In the genomic region with DNA sequence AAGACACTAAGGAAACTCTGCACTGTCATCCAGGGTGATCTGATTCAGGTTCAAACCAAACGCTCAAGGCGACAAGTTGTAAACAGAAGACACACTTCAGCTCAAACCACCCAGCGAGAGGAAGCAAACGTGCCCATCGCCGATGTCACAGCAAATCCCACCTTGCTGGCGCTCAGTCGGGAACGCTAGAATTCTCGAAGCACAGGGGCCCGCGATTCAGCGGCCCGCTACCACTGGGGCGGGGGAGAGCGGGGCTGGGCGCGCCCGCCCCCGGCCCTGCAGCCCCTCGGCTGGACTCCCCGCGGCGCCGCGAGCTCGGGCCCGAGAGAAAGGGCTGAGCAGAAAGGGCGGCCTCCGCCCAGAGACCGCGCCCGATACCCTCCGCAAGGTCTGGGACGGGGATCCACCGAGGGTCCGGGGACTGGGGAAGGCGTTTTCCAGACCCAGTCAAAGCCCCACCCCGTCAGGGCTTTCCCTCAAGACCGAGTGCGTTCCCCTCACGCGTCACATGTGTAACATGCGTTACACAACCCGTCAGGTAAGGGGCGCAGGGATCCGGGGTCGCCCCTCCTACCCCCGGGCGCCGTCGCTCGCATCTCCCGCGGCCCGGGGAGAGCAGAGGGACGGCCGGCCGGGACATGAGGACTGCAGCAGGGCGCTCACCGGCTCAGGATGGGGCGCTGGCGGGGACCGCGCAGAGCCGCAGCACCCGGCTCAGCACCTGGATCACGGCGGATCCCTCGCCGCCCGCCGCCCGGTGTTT, we compare ENCODE assay signal across 8 cellular contexts. TPM values are rescaled to one million over a fixed set of nuclear protein-coding genes. Genes with fewer than 3 reads are reported as not detected.
DNase-seq lines count a peak whose midpoint lies in the region; TF ChIP-seq lines count a peak whose summit lies in the region.

No MANE protein-coding gene starts in this region.

- H3K27ac ChIP-seq in GM23248 (peak overlapping the region; percentile 25), duodenal mucosa (ENCODE audit: low read depth, low read length) (peak overlapping the region; percentile 78)

- no peaks in the 10 kb centered on the region for H3K9me3 ChIP-seq in GM23248 (ENCODE audit: low read depth)
- H3K9me3 ChIP-seq in duodenal mucosa (ENCODE audit: control insufficient read depth in 1 of 2, low read length in 2 of 2) = no peaks in the 10 kb centered on the region

- H3F3A ChIP-seq in GM23248 (ENCODE audit: insufficient read depth) = peaks cover 18% of the 10 kb centered on the region

- H3K27me3 ChIP-seq in GM23248 (replicated peaks; ENCODE audit: insufficient read depth) (peaks cover 7% of the 10 kb centered on the region), duodenal mucosa (ENCODE audit: control insufficient read depth in 1 of 2, insufficient read depth in 2 of 2, low read length in 2 of 2) (peaks cover 0 to 7% of the 10 kb centered on the region in 2 donors)

- H3K4me1 ChIP-seq in GM23248 (ENCODE audit: insufficient read depth) (peaks cover 15% of the 10 kb centered on the region), duodenal mucosa (ENCODE audit: control insufficient read depth in 1 of 2, insufficient read depth in 2 of 2, low read length in 2 of 2) (peaks cover 11 to 15% of the 10 kb centered on the region in 2 donors)

- WGBS in GM23248 (ENCODE audit: low coverage in 1 of 2, low lambda C conversion rate in 2 of 2, missing lambda C conversion rate in 2 of 2), 2 experiments = 1 to 2% methylated on average over 44 to 55 of the region's 74 CpGs

- peak overlapping the region; percentile 96 for H3K4me2 ChIP-seq in GM23248 (ENCODE audit: unreplicated experiment)

- no peaks in the 10 kb centered on the region for H4K20me1 ChIP-seq in GM23248 (ENCODE audit: insufficient read depth)

- peak overlapping the region; percentile 89 for H3K4me3 ChIP-seq in GM23248
- H3K4me3 ChIP-seq in duodenal mucosa (ENCODE audit: low read depth in 1 of 2, low read length in 2 of 2) = peak overlapping the region; percentile 78 to 94

- POLR2A ChIA-PET in GM10248 (lab: Yijun Ruan, JAX) = no interaction called here

- in situ Hi-C loops in GM23248 (cut with MboI) = no loop called here

- TF ChIP-seq CTCF in GM10248 (IDR thresholded peaks at IDR 0.05; ENCODE audit: control extremely low read depth, extremely low read depth, low read depth, missing control alignments) = no peak

- no peaks in the 10 kb centered on the region for H3K9me2 ChIP-seq in GM23248 (ENCODE audit: insufficient read depth)

- H2AFZ ChIP-seq in GM23248 = peak overlapping the region; percentile 96

- DNase-seq in GM10248 (ENCODE audit: extremely low spot score) (peak; percentile 59), GM23248 (peak; percentile 54), LoVo (ENCODE audit: low spot score) (peak; percentile 22), medulla oblongata (ENCODE audit: extremely low spot score) (peak; percentile 57), occipital lobe (lab: John Stamatoyannopoulos, UW) (no peak)
- DNase-seq in activated CD4-positive, alpha-beta T cell treated with anti-CD3 and anti-CD28 coated beads for 48 hours = peak; percentile 64
- DNase-seq in stimulated activated CD8-positive, alpha-beta memory T cell treated with anti-CD3 and anti-CD28 coated beads, Interleukin-15, amount 100 ng/mL, for 48 hours (ENCODE audit: low read depth in 2 of 2) = peak; percentile 25 to 40

- CTCF ChIA-PET in GM10248 (lab: Yijun Ruan, JAX) = interaction anchor here (1.0 to 1.7 kb wide), 5 partner anchors 11 to 129 kb away, joined by 3 to 4 read pairs (median 3); no protein-coding TSS in a partner anchor

- H3K36me3 ChIP-seq in GM23248 (ENCODE audit: low read depth) (no peaks in the 10 kb centered on the region), duodenal mucosa (ENCODE audit: control insufficient read depth in 1 of 2, insufficient read depth in 2 of 2, low read length in 2 of 2) (no peaks in the 10 kb centered on the region)

- H3K79me2 ChIP-seq in GM23248 (ENCODE audit: insufficient read depth) = peaks cover 39% of the 10 kb centered on the region

- H3K9ac ChIP-seq in GM23248 (peak overlapping the region; percentile 75), duodenal mucosa (ENCODE audit: low read depth in 1 of 2, low read length in 2 of 2) (peak overlapping the region; percentile 83 to 88)

RNA-seq across cellular contexts. Expression of a gene that starts 0.5 kb away (rescaled TPM):
- total RNA-seq in GM23248 (2014; rRNA removed; shearing (Covaris generic)) = 12.9 and 17.5 TPM in 2 replicates
- 6.6 and 7.2 TPM in 2 replicates for polyA plus RNA-seq in GM23248 (2016; fragmentation: Nextera tagmentation; extraction: Ambion mirVana)
- total RNA-seq in occipital lobe = 473 TPM

Comparison
In these comparisons a context has a peak if more than half of its experiments do, and no peak if none do; other contexts are left out.
1. RNA of a gene that starts 0.5 kb away (total RNA-seq): 473 TPM in occipital lobe (single experiment); 12.9 to 17.5 TPM in GM23248; every median in the first group is over 10 times any median in the second.